ENCODE assay signal across 22 cellular contexts in genomic region chr21:44685050-44685449, GRCh38. TPM values are rescaled to one million over a fixed set of nuclear protein-coding genes. Genes with fewer than 3 reads are reported as not detected.
"Had no signal": no experiment of that assay in that cellular context is flagged by ENCODE, and none has a peak within 500 bp of the region (broad histone marks: within the 10 kb centered on the region; RNA-seq: fewer than 3 reads in every experiment).

No MANE protein-coding gene starts in this region.

RNA-seq across cellular contexts. Expression of gene KRTAP12-1, which starts 3.1 kb away (rescaled TPM):
- total RNA-seq: chondrocyte, colonic mucosa, dermis blood vessel endothelial cell, endothelial cell of umbilical vein, epithelial cell of proximal tubule, esophagus squamous epithelium, gastrocnemius medialis, glomerular endothelial cell, heart right ventricle, kidney epithelial cell, left cardiac atrium, left lung, left ventricle myocardium superior, lower lobe of right lung, lung microvascular endothelial cell, mesenteric fat pad, mesothelial cell of epicardium, mucosa of descending colon, myocyte had no signal
- polyA plus RNA-seq: endothelial cell of umbilical vein, esophagus, heart right ventricle, keratinocyte had no signal

RNA-seq across cellular contexts. Expression of gene KRTAP10-12, which starts 11.9 kb away (rescaled TPM):
- total RNA-seq: chondrocyte, colonic mucosa, dermis blood vessel endothelial cell, dorsolateral prefrontal cortex, endothelial cell of umbilical vein, epithelial cell of proximal tubule, esophagus squamous epithelium, gastrocnemius medialis, glomerular endothelial cell, heart right ventricle, kidney epithelial cell, left cardiac atrium, left lung, left ventricle myocardium superior, lower lobe of right lung, lung microvascular endothelial cell, mesenteric fat pad, mesothelial cell of epicardium, mucosa of descending colon, myocyte had no signal
- polyA plus RNA-seq: endothelial cell of umbilical vein, esophagus, heart right ventricle, keratinocyte had no signal

RNA-seq across cellular contexts. Expression of gene KRTAP12-2, which starts 18.3 kb away (rescaled TPM):
- total RNA-seq: chondrocyte, colonic mucosa, dermis blood vessel endothelial cell, dorsolateral prefrontal cortex, endothelial cell of umbilical vein, epithelial cell of proximal tubule, esophagus squamous epithelium, gastrocnemius medialis, glomerular endothelial cell, heart right ventricle, kidney epithelial cell, left cardiac atrium, left lung, left ventricle myocardium superior, lower lobe of right lung, lung microvascular endothelial cell, mesenteric fat pad, mesothelial cell of epicardium, mucosa of descending colon, myocyte had no signal
- polyA plus RNA-seq: endothelial cell of umbilical vein, esophagus, heart right ventricle, keratinocyte had no signal

RNA-seq across cellular contexts. Expression of gene TSPEAR, which starts 26.3 kb away (rescaled TPM):
- total RNA-seq: colonic mucosa, endothelial cell of umbilical vein, epithelial cell of proximal tubule, esophagus squamous epithelium, gastrocnemius medialis, kidney epithelial cell, mesenteric fat pad, myocyte had no signal

RNA-seq across cellular contexts. Expression of gene KRTAP12-3, which starts 27.3 kb away (rescaled TPM):
- total RNA-seq: chondrocyte, colonic mucosa, dermis blood vessel endothelial cell, dorsolateral prefrontal cortex, endothelial cell of umbilical vein, epithelial cell of proximal tubule, esophagus squamous epithelium, gastrocnemius medialis, glomerular endothelial cell, heart right ventricle, kidney epithelial cell, left cardiac atrium, left lung, left ventricle myocardium superior, lower lobe of right lung, lung microvascular endothelial cell, mesenteric fat pad, mesothelial cell of epicardium, mucosa of descending colon, myocyte had no signal
- polyA plus RNA-seq: endothelial cell of umbilical vein, esophagus, heart right ventricle, keratinocyte had no signal
